In genomic region chr3:12627371-12627770, GRCh38 we compare ENCODE assay signal across 18 cellular contexts. TPM values are rescaled to one million over a fixed set of nuclear protein-coding genes. Genes with fewer than 3 reads are reported as not detected.
DNase-seq lines count a peak whose midpoint lies in the region; ATAC-seq and TF ChIP-seq lines count a peak whose summit lies in the region.
"Had no signal": no experiment of that assay in that cellular context is flagged by ENCODE, and none has a peak within 500 bp of the region (broad histone marks: within the 10 kb centered on the region; RNA-seq: fewer than 3 reads in every experiment).

No MANE protein-coding gene starts in this region.

- no peak for TF ChIP-seq CTCF in C4-2B (conservative IDR thresholded peaks at IDR 0.05)
- TF ChIP-seq CTCF in nephron progenitor cell (IDR thresholded peaks at IDR 0.05) = no peak

- H3K27ac ChIP-seq in C4-2B = peak overlapping the region; percentile 60
- no peak overlapping the region for H3K27ac ChIP-seq in CD4-positive, alpha-beta memory T cell (ENCODE audit: low read depth, low read length)
- H3K27ac ChIP-seq: BLaER1, epithelial cell of prostate, gastroesophageal sphincter, left lung had no signal

- H3K27me3 ChIP-seq in CD4-positive, alpha-beta memory T cell (ENCODE audit: insufficient read depth, low read length) = no peaks in the 10 kb centered on the region
- H3K27me3 ChIP-seq: BLaER1, gastroesophageal sphincter, left lung had no signal

- ATAC-seq in activated T-helper 17 cell treated with anti-CD3 and anti-CD28 coated beads, Interleukin-2, amount 50 U/mL, for 72 hours (replicated peaks) = peak; percentile 65
- ATAC-seq in GM21723 (IDR thresholded peaks at IDR 0.05; ENCODE audit: unreplicated experiment) (no peak), HG02852 (IDR thresholded peaks at IDR 0.05; ENCODE audit: unreplicated experiment) (no peak)
- ATAC-seq: gastroesophageal sphincter, left lung had no signal

- CTCF ChIA-PET in CD4-positive, alpha-beta memory T cell (lab: Charles Lee; ENCODE audit: partially characterized antibody) = no interaction called here

- peaks cover 65% of the 10 kb centered on the region for H3K4me1 ChIP-seq in CD4-positive, alpha-beta memory T cell (ENCODE audit: insufficient read depth, low read length)

- no peaks in the 10 kb centered on the region for H3K27me3 Mint-ChIP-seq in CD4-positive, alpha-beta memory T cell
- no peaks in the 10 kb centered on the region for H3K27me3 Mint-ChIP-seq in activated T-helper 17 cell treated with anti-CD3 and anti-CD28 coated beads, Interleukin-2, amount 50 U/mL, for 72 hours
- peaks cover 3% of the 10 kb centered on the region for H3K27me3 Mint-ChIP-seq in nephron progenitor cell (ENCODE audit: low read depth, poor library complexity)
- H3K27me3 Mint-ChIP-seq: brain; dendritic cell treated with granulocyte-macrophage colony-stimulating factor and Interleukin-4, amounts not matched to agents 40 ng/mL and 50 ng/mL, for 4 days had no signal

- peak overlapping the region in 5 of 8 donors; percentile 2 to 67 (median 39) for H3K4me3 Mint-ChIP-seq in CD4-positive, alpha-beta memory T cell
- peak overlapping the region; percentile 31 for H3K4me3 Mint-ChIP-seq in activated T-helper 17 cell treated with anti-CD3 and anti-CD28 coated beads, Interleukin-2, amount 50 U/mL, for 72 hours
- H3K4me3 Mint-ChIP-seq in nephron progenitor cell = no peak overlapping the region
- H3K4me3 Mint-ChIP-seq: brain; dendritic cell treated with granulocyte-macrophage colony-stimulating factor and Interleukin-4, amounts not matched to agents 40 ng/mL and 50 ng/mL, for 4 days had no signal

- H3K36me3 ChIP-seq in CD4-positive, alpha-beta memory T cell (ENCODE audit: insufficient read depth, low read length) = no peaks in the 10 kb centered on the region
- H3K36me3 ChIP-seq: gastroesophageal sphincter, left lung had no signal

- no peak for DNase-seq in CD4-positive, alpha-beta memory T cell
- no peak for DNase-seq in nephron progenitor cell
- DNase-seq in SK-N-DZ (ENCODE audit: low spot score) = no peak
- DNase-seq: activated naive CD4-positive, alpha-beta T cell treated with Interleukin-2 at 50 U/mL for 16 hours; DMS79; GOT3; KG1; left lung; stimulated activated CD4-positive, alpha-beta T cell treated with anti-CD3 and anti-CD28 coated beads, Interleukin-4, amount 100 ng/mL, for 1 hour had no signal

- intact Hi-C loops in CD4-positive, alpha-beta memory T cell (cut with micrococcal nuclease) = loop anchor here (5.0 kb wide), 1 partner anchor 35 kb away; the partner anchor contains the start of gene RAF1

- peaks cover 0 to 4% of the 10 kb centered on the region in 2 donors for H3K36me3 Mint-ChIP-seq in CD4-positive, alpha-beta memory T cell
- H3K36me3 Mint-ChIP-seq in activated T-helper 17 cell treated with anti-CD3 and anti-CD28 coated beads, Interleukin-2, amount 50 U/mL, for 72 hours (ENCODE audit: low read depth) = no peaks in the 10 kb centered on the region
- peaks cover 11% of the 10 kb centered on the region for H3K36me3 Mint-ChIP-seq in nephron progenitor cell (ENCODE audit: low read depth)

- H3K9me3 Mint-ChIP-seq in CD4-positive, alpha-beta memory T cell = no peaks in the 10 kb centered on the region
- no peaks in the 10 kb centered on the region for H3K9me3 Mint-ChIP-seq in activated T-helper 17 cell treated with anti-CD3 and anti-CD28 coated beads, Interleukin-2, amount 50 U/mL, for 72 hours
- H3K9me3 Mint-ChIP-seq in nephron progenitor cell = no peaks in the 10 kb centered on the region
- H3K9me3 Mint-ChIP-seq: brain; dendritic cell treated with granulocyte-macrophage colony-stimulating factor and Interleukin-4, amounts not matched to agents 40 ng/mL and 50 ng/mL, for 4 days had no signal

- POLR2A ChIA-PET in CD4-positive, alpha-beta memory T cell (lab: Charles Lee; ENCODE audit: partially characterized antibody) = interaction anchor here (1.0 kb wide), 1 partner anchor 22 kb away, joined by 3 read pairs; no protein-coding TSS in a partner anchor

- peaks cover 38 to 75% (median 54%) of the 10 kb centered on the region in 4 donors for H3K4me1 Mint-ChIP-seq in CD4-positive, alpha-beta memory T cell
- H3K4me1 Mint-ChIP-seq in activated T-helper 17 cell treated with anti-CD3 and anti-CD28 coated beads, Interleukin-2, amount 50 U/mL, for 72 hours = peaks cover 41% of the 10 kb centered on the region
- H3K4me1 Mint-ChIP-seq in nephron progenitor cell = peaks cover 20% of the 10 kb centered on the region

- no peaks in the 10 kb centered on the region for H3K9me3 ChIP-seq in CD4-positive, alpha-beta memory T cell (ENCODE audit: control insufficient read depth in 1 of 2, low read length in 2 of 2)
- H3K9me3 ChIP-seq: gastroesophageal sphincter, left lung had no signal

- H3K27ac Mint-ChIP-seq in CD4-positive, alpha-beta memory T cell = peak overlapping the region in 5 of 7 donors; percentile 19 to 80 (median 57)
- peak overlapping the region; percentile 60 for H3K27ac Mint-ChIP-seq in activated T-helper 17 cell treated with anti-CD3 and anti-CD28 coated beads, Interleukin-2, amount 50 U/mL, for 72 hours
- peak overlapping the region; percentile 11 for H3K27ac Mint-ChIP-seq in nephron progenitor cell
- H3K27ac Mint-ChIP-seq: dendritic cell treated with granulocyte-macrophage colony-stimulating factor and Interleukin-4, amounts not matched to agents 40 ng/mL and 50 ng/mL, for 4 days had no signal

- H3K4me3 ChIP-seq in CD4-positive, alpha-beta memory T cell (ENCODE audit: low read length in 2 of 2) = no peak overlapping the region
- H3K4me3 ChIP-seq: BLaER1, gastroesophageal sphincter, left lung had no signal

RNA-seq across cellular contexts. Expression of gene RAF1, which starts 36.5 kb away (rescaled TPM):
- 100 to 1,000 TPM; 116 to 120 TPM for total RNA-seq in CD4-positive, alpha-beta memory T cell
- 10 to 100 TPM; 54.1 to 74.0 TPM for polyA plus RNA-seq in CD4-positive, alpha-beta memory T cell
- 10 to 100 TPM; 91.5 to 97.3 TPM for total RNA-seq in activated T-helper 17 cell treated with anti-CD3 and anti-CD28 coated beads, Interleukin-2, amount 50 U/mL, for 72 hours
- 141 and 146 TPM in 2 replicates for polyA plus RNA-seq in SK-N-DZ (2014; cell fraction: cytosol; rRNA removed)
- 241 and 267 TPM in 2 replicates for polyA plus RNA-seq in SK-N-DZ (2014; cell fraction: nucleus; rRNA removed)
